14 cellular contexts compared by ENCODE assay signal in the genomic region with DNA sequence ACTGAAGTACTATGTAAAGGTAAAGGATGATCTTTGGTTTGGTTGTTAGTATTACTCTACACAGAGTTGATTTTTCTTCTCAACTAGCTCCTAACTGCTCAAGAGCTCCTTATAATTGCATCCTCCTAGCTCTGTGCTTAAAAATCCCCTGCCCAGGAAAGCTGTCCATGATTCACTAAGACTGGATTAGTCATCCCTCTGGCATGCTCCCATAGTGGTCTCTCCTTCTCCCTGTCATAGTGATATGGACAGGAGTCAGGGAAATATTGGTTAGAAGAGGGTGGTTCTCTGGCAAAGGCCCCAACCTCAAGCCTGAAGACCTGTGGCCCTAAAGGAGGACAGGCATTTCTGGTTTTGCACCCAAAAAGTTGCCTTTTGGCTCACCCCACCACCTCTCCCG.
A peak's percentile ranks its signal among the peaks of the same experiment; 100 is the strongest.
DNase-seq lines count a peak whose midpoint lies in the region; ATAC-seq, FAIRE-seq and TF ChIP-seq lines count a peak whose summit lies in the region.
"Had no signal": no experiment of that assay in that cellular context is flagged by ENCODE, and none has a peak within 500 bp of the region (broad histone marks: within the 10 kb centered on the region; RNA-seq: fewer than 3 reads in every experiment).

No MANE protein-coding gene starts in this region.

- 69 to 96% methylated on average over 1 of the region's 1 CpG for WGBS in lung, 2 donors
- 100% methylated on average over 1 of the region's 1 CpG for WGBS in prostate gland

- intact Hi-C loops in prostate gland (cut with DNase I), result no loop called here

- H3K27ac ChIP-seq in lung (ENCODE audit: low read depth in 1 of 2, low read length in 1 of 2) (no peak overlapping the region), WERI-Rb-1 (no peak overlapping the region), prostate gland (no peak overlapping the region)
- H3K27ac ChIP-seq: neural progenitor cell, Peyer's patch had no signal

- TF ChIP-seq POLR2A in prostate gland (IDR thresholded peaks at IDR 0.05), result no peak

- H3K4me1 ChIP-seq in lung (ENCODE audit: control insufficient read depth in 2 of 2, insufficient read depth in 2 of 2, low read length in 2 of 2) (no peaks in the 10 kb centered on the region), prostate gland (replicated peaks) (no peaks in the 10 kb centered on the region)
- H3K4me1 ChIP-seq: Peyer's patch had no signal

- H3K4me3 ChIP-seq in bronchial epithelial cell (ENCODE audit: low read depth, low read length) (no peak overlapping the region), lung (no peak overlapping the region), WERI-Rb-1 (ENCODE audit: low read depth, low read length) (no peak overlapping the region), prostate gland (no peak overlapping the region)
- H3K4me3 ChIP-seq: neural progenitor cell, Peyer's patch had no signal

- TF ChIP-seq CTCF in bronchial epithelial cell (IDR thresholded peaks at IDR 0.05; ENCODE audit: insufficient read depth, low read length, severe bottlenecking) (no peak), lung (IDR thresholded peaks at IDR 0.05; ENCODE audit: control extremely low read depth, extremely low read depth) (no peak), WERI-Rb-1 (IDR thresholded peaks at IDR 0.05; ENCODE audit: low read depth, low read length) (no peak), prostate gland (IDR thresholded peaks at IDR 0.05) (no peak)

- H3K36me3 ChIP-seq in bronchial epithelial cell (ENCODE audit: control insufficient read depth, insufficient read depth, low read length), result no peaks in the 10 kb centered on the region
- H3K36me3 ChIP-seq in lung (ENCODE audit: control insufficient read depth in 2 of 2, insufficient read depth in 2 of 2, low read length in 2 of 2), result no peaks in the 10 kb centered on the region
- H3K36me3 ChIP-seq in WERI-Rb-1, result no peaks in the 10 kb centered on the region
- H3K36me3 ChIP-seq in prostate gland, result no peaks in the 10 kb centered on the region
- H3K36me3 ChIP-seq: neural progenitor cell, Peyer's patch had no signal

- no peak for FAIRE-seq in bronchial epithelial cell (lab: Jason Lieb, UNC)

- DNase-seq in AG20443 (ENCODE audit: low spot score) (peak; percentile 37), LHCN-M2 (ENCODE audit: low read depth) (peak; percentile 96), bronchial epithelial cell (ENCODE audit: low read depth) (peak; percentile 85), lung (ENCODE audit: low spot score) (no peak), WERI-Rb-1 (no peak), NCI-H69 (lab: John Stamatoyannopoulos, UW) (no peak), prostate gland (ENCODE audit: low spot score) (no peak), superior temporal gyrus (ENCODE audit: extremely low spot score) (no peak)
- DNase-seq: activated B cell treated with CpG ODN at 0.5 μM for 24 hours; activated T-cell treated with anti-CD3 and anti-CD28 coated beads, Interleukin-2, amount 50 U/mL, for 24 hours; CD8-positive, alpha-beta T cell; Peyer's patch; stimulated activated CD8-positive, alpha-beta memory T cell treated with anti-CD3 and anti-CD28 coated beads, Interleukin-4, amount 100 ng/mL, for 48 hours had no signal

- peak; percentile 34 for ATAC-seq in lung (ENCODE audit: insufficient read depth, low FRiP score)
- ATAC-seq: CD8-positive, alpha-beta T cell had no signal

- H3K27me3 ChIP-seq in bronchial epithelial cell (ENCODE audit: control insufficient read depth, insufficient read depth, low read length) (no peaks in the 10 kb centered on the region), lung (ENCODE audit: control insufficient read depth, insufficient read depth) (no peaks in the 10 kb centered on the region), WERI-Rb-1 (ENCODE audit: insufficient read depth, low read depth, severe bottlenecking) (no peaks in the 10 kb centered on the region), prostate gland (replicated peaks; ENCODE audit: insufficient read depth) (no peaks in the 10 kb centered on the region)
- H3K27me3 ChIP-seq: neural progenitor cell, Peyer's patch had no signal

- H3K9me3 ChIP-seq in lung (ENCODE audit: control insufficient read depth in 2 of 2, insufficient read depth in 1 of 2, low read length in 1 of 2) (no peaks in the 10 kb centered on the region), WERI-Rb-1 (ENCODE audit: severe bottlenecking) (peaks cover 2% of the 10 kb centered on the region), prostate gland (no peaks in the 10 kb centered on the region)
- H3K9me3 ChIP-seq: Peyer's patch had no signal

Comparison
In these comparisons a context has a peak if more than half of its experiments do, and no peak if none do; other contexts are left out.
1. DNase-seq: peak in AG20443 (single experiment), LHCN-M2 (single experiment) and bronchial epithelial cell (single experiment); none in lung (single experiment), WERI-Rb-1 (single experiment), NCI-H69 (single experiment), prostate gland (single experiment) and superior temporal gyrus (single experiment).